In the genomic region with DNA sequence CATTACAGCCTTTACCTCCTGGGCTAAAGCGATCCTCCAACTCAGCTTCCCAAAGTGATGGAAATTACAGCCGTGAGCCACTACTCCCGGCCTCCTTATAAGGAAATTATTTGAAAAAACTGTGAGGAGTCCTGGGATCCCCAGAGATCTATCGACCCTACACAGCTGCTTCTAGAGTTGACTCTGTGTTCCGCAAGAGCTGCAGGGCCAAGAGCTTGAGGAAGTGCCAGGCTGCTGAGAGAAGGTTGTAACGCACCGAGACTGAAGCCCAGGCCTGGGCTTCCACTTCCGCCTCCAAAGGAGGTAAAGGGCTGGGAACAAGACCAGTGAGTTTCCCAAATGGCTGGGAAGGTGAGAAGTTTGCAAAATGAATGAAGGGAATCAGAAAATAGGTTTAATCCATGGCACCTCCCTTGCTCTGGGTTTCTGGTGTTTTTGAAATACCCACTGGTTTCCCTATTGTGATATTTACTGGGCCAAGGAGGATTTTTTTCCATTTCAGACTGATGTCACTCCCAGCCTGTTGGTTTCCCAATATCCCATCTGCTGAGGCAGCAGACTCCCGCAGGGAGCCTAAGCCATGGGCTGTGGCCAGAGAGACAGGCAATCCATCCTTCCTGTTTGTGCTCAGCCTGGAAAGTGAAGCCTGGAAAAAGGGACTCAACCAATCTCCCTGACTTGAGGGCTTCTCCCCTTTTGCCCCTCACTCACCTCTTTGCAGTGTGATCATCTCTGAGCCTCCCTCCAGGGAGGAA, we compare ENCODE assay signal across 11 cellular contexts. TPM values are rescaled to one million over a fixed set of nuclear protein-coding genes. Genes with fewer than 3 reads are reported as not detected.
A peak's percentile ranks its signal among the peaks of the same experiment; 100 is the strongest.
DNase-seq lines count a peak whose midpoint lies in the region; ATAC-seq lines count a peak whose summit lies in the region.
"Had no signal": no experiment of that assay in that cellular context is flagged by ENCODE, and none has a peak within 500 bp of the region (broad histone marks: within the 10 kb centered on the region; RNA-seq: fewer than 3 reads in every experiment).

No MANE protein-coding gene starts in this region.

- H3K36me3 ChIP-seq in Karpas-422 (ENCODE audit: insufficient read depth, low read length): no peaks in the 10 kb centered on the region
- H3K36me3 ChIP-seq in esophagus (ENCODE audit: control insufficient read depth in 2 of 2, insufficient read depth in 2 of 2, low read length in 1 of 2): no peaks in the 10 kb centered on the region
- no peaks in the 10 kb centered on the region for H3K36me3 ChIP-seq in naive thymus-derived CD4-positive, alpha-beta T cell (ENCODE audit: control insufficient read depth in 2 of 3, insufficient read depth in 3 of 3, low read length in 3 of 3)

- H3K9me3 Mint-ChIP-seq in naive thymus-derived CD4-positive, alpha-beta T cell: peaks cover 0 to 7% (median 0%) of the 10 kb centered on the region in 11 donors

- no peaks in the 10 kb centered on the region for H3K9me3 ChIP-seq in Karpas-422 (ENCODE audit: low read length)
- H3K9me3 ChIP-seq in esophagus (ENCODE audit: control insufficient read depth in 2 of 2, insufficient read depth in 1 of 2, low read depth in 1 of 2, low read length in 1 of 2): no peaks in the 10 kb centered on the region
- no peaks in the 10 kb centered on the region for H3K9me3 ChIP-seq in naive thymus-derived CD4-positive, alpha-beta T cell (ENCODE audit: control insufficient read depth in 2 of 3, low read length in 3 of 3)

- peak overlapping the region; percentile 55 for H3K9ac ChIP-seq in Karpas-422 (ENCODE audit: low read length)

- H2AFZ ChIP-seq in Karpas-422 (ENCODE audit: low read length): peak overlapping the region; percentile 36

- H3K4me2 ChIP-seq in Karpas-422 (ENCODE audit: low read depth, low read length, poor library complexity, severe bottlenecking): peak overlapping the region; percentile 59

- no peaks in the 10 kb centered on the region for H3K27me3 Mint-ChIP-seq in naive thymus-derived CD4-positive, alpha-beta T cell

- 59 to 62% methylated on average over 9 of the region's 9 CpGs for WGBS in esophagus, 2 donors

- H3K27me3 ChIP-seq in Karpas-422 (ENCODE audit: low read length) (no peaks in the 10 kb centered on the region), esophagus (ENCODE audit: control insufficient read depth in 1 of 2, insufficient read depth in 2 of 2, low read length in 2 of 2) (no peaks in the 10 kb centered on the region)
- H3K27me3 ChIP-seq in naive thymus-derived CD4-positive, alpha-beta T cell (ENCODE audit: control insufficient read depth in 2 of 2, insufficient read depth in 2 of 2, low read length in 2 of 2): no peaks in the 10 kb centered on the region

- no peaks in the 10 kb centered on the region for H3K79me2 ChIP-seq in Karpas-422 (ENCODE audit: low read length)

- peak overlapping the region; percentile 21; the same call in 1 of the 2 replicates for H3K4me3 ChIP-seq in Karpas-422 (ENCODE audit: low read length)
- H3K4me3 ChIP-seq in esophagus (ENCODE audit: low read depth in 1 of 2, low read length in 2 of 2): no peak overlapping the region
- H3K4me3 ChIP-seq in naive thymus-derived CD4-positive, alpha-beta T cell (ENCODE audit: low read length): no peak overlapping the region

- H3K27ac ChIP-seq in Karpas-422 (ENCODE audit: low read length): peak overlapping the region; percentile 89
- peak overlapping the region; percentile 33 to 60 for H3K27ac ChIP-seq in esophagus (ENCODE audit: low read depth in 2 of 2, low read length in 1 of 2)
- H3K27ac ChIP-seq in naive thymus-derived CD4-positive, alpha-beta T cell (ENCODE audit: low read depth, low read length): no peak overlapping the region

- H3K36me3 Mint-ChIP-seq in naive thymus-derived CD4-positive, alpha-beta T cell: peaks cover 0 to 6% (median 0%) of the 10 kb centered on the region in 5 donors

- no peak overlapping the region for H3K4me3 Mint-ChIP-seq in naive thymus-derived CD4-positive, alpha-beta T cell
- H3K4me3 Mint-ChIP-seq: activated naive CD8-positive, alpha-beta T cell treated with anti-CD3 and anti-CD28 coated beads, Interleukin-2, amount 10 ng/mL, durations not matched to agents 7 days and 5 days had no signal

- H4K20me1 ChIP-seq in Karpas-422 (ENCODE audit: insufficient read depth, low read depth, low read length): no peaks in the 10 kb centered on the region

- CTCF ChIA-PET in naive thymus-derived CD4-positive, alpha-beta T cell (lab: Charles Lee): no interaction called here

- H3K4me1 ChIP-seq in Karpas-422 (ENCODE audit: low read length) (peaks cover 36% of the 10 kb centered on the region), esophagus (ENCODE audit: control insufficient read depth in 2 of 2, insufficient read depth in 2 of 2, low read length in 1 of 2) (peaks cover 4 to 11% of the 10 kb centered on the region in 2 donors)
- no peaks in the 10 kb centered on the region for H3K4me1 ChIP-seq in naive thymus-derived CD4-positive, alpha-beta T cell (ENCODE audit: control insufficient read depth in 2 of 2, insufficient read depth in 2 of 2, low read length in 2 of 2)

- H3K27ac Mint-ChIP-seq in naive thymus-derived CD4-positive, alpha-beta T cell: peak overlapping the region in 1 of 9 donors; percentile 70
- H3K27ac Mint-ChIP-seq: activated naive CD8-positive, alpha-beta T cell treated with anti-CD3 and anti-CD28 coated beads, Interleukin-2, amount 10 ng/mL, durations not matched to agents 7 days and 5 days; progenitor cell of endocrine pancreas had no signal

- peak; percentile 40 for ATAC-seq in naive thymus-derived CD4-positive, alpha-beta T cell
- no peak for ATAC-seq in GM18520 (IDR thresholded peaks at IDR 0.05; ENCODE audit: unreplicated experiment)
- no peak for ATAC-seq in HG02973 (IDR thresholded peaks at IDR 0.05; ENCODE audit: unreplicated experiment)

- DNase-seq in CD1c-positive myeloid dendritic cell (ENCODE audit: extremely low spot score) (peak; percentile 57), Karpas-422 (peak; percentile 77), DMS53 (lab: John Stamatoyannopoulos, UW) (no peak)
- no peak for DNase-seq in naive thymus-derived CD4-positive, alpha-beta T cell
- no peak for DNase-seq in stimulated activated CD4-positive, alpha-beta T cell treated with anti-CD3 and anti-CD28 coated beads, Interleukin-4, amount 100 ng/mL, for 24 hours
- DNase-seq: activated naive CD8-positive, alpha-beta T cell treated with anti-CD3 and anti-CD28 coated beads, Interleukin-2, amount 10 ng/mL, durations not matched to agents 7 days and 5 days; NCI-H1092 treated with DMSO at 0.1 percent for 48 hours had no signal

- POLR2A ChIA-PET in naive thymus-derived CD4-positive, alpha-beta T cell (lab: Charles Lee): no interaction called here

- no peaks in the 10 kb centered on the region for H3K9me2 ChIP-seq in Karpas-422 (replicated peaks; ENCODE audit: insufficient read depth, low read length)

- peaks cover 0 to under 1% (median 0%) of the 10 kb centered on the region in 7 donors for H3K4me1 Mint-ChIP-seq in naive thymus-derived CD4-positive, alpha-beta T cell

- intact Hi-C loops in naive thymus-derived CD4-positive, alpha-beta T cell (cut with micrococcal nuclease): no loop called here

RNA-seq across cellular contexts. Expression of a gene that starts 22.9 kb away (rescaled TPM):
- total RNA-seq in Karpas-422 (2014; rRNA removed; shearing (Covaris generic); ENCODE audit: low replicate concordance): 110 and 158 TPM in 2 replicates
- 10 to 100 TPM in 1 of 2 donors, 1 to 10 TPM in 1; 9.0 to 24.2 TPM for polyA plus RNA-seq in esophagus
- 100 to 1,000 TPM; 167 to 231 (median 189) TPM for total RNA-seq in naive thymus-derived CD4-positive, alpha-beta T cell
- polyA plus RNA-seq in naive thymus-derived CD4-positive, alpha-beta T cell: 100 to 1,000 TPM; 213 to 236 TPM

Comparison
In these comparisons a context has a peak if more than half of its experiments do, and no peak if none do; other contexts are left out.
1. DNase-seq: peak in CD1c-positive myeloid dendritic cell (single experiment) and Karpas-422 (single experiment); none in naive thymus-derived CD4-positive, alpha-beta T cell (0 of 9), stimulated activated CD4-positive, alpha-beta T cell treated with anti-CD3 and anti-CD28 coated beads, Interleukin-4, amount 100 ng/mL, for 24 hours (single experiment) and DMS53 (single experiment).